In genomic region chr9:117744856-117745389, GRCh38 we compare ENCODE assay signal across 10 cellular contexts. TPM values are rescaled to one million over a fixed set of nuclear protein-coding genes. Genes with fewer than 3 reads are reported as not detected.
DNase-seq lines count a peak whose midpoint lies in the region; TF ChIP-seq lines count a peak whose summit lies in the region.
"Had no signal": no experiment of that assay in that cellular context is flagged by ENCODE, and none has a peak within 500 bp of the region (broad histone marks: within the 10 kb centered on the region; RNA-seq: fewer than 3 reads in every experiment).

No MANE protein-coding gene starts in this region.

- H3K4me3 Mint-ChIP-seq in T-helper 2 cell treated with Interferon-gamma antibody and Interleukin-4, amounts not matched to agents 5 μg/mL and 100 μg/mL, for 36 hours: peak overlapping the region; percentile 69
- no peak overlapping the region for H3K4me3 Mint-ChIP-seq in mesothelial cell of epicardium

- no peaks in the 10 kb centered on the region for H3K36me3 ChIP-seq in spleen

- H3K4me1 Mint-ChIP-seq in T-helper 2 cell treated with Interferon-gamma antibody and Interleukin-4, amounts not matched to agents 5 μg/mL and 100 μg/mL, for 36 hours (ENCODE audit: low read depth): peaks cover 11% of the 10 kb centered on the region
- H3K4me1 Mint-ChIP-seq in mesothelial cell of epicardium: no peaks in the 10 kb centered on the region

- H3K4me3 ChIP-seq in spleen: peak overlapping the region in 5 of 8 donors; percentile 5 to 58 (median 29)

- H3K4me1 ChIP-seq in spleen: peaks cover 0 to 19% (median 7%) of the 10 kb centered on the region in 6 donors

- TF ChIP-seq CTCF in spleen (IDR thresholded peaks at IDR 0.05 in 8 of 11, conservative IDR thresholded peaks at IDR 0.05 in 3 of 11): no peak
- no peak for TF ChIP-seq CTCF in mesothelial cell of epicardium (IDR thresholded peaks at IDR 0.05; ENCODE audit: unreplicated experiment)

- no peaks in the 10 kb centered on the region for H3K9me3 Mint-ChIP-seq in T-helper 2 cell treated with Interferon-gamma antibody and Interleukin-4, amounts not matched to agents 5 μg/mL and 100 μg/mL, for 36 hours
- no peaks in the 10 kb centered on the region for H3K9me3 Mint-ChIP-seq in mesothelial cell of epicardium

- H3K27me3 ChIP-seq in spleen (replicated peaks in 1 of 7): peaks cover 0 to 33% (median 7%) of the 10 kb centered on the region in 7 donors

- H3K9me3 ChIP-seq in spleen: no peaks in the 10 kb centered on the region

- no peak for TF ChIP-seq POLR2A in spleen (IDR thresholded peaks at IDR 0.05)

- DNase-seq in DMS 273 (lab: John Stamatoyannopoulos, UW; ENCODE audit: unreplicated experiment): peak; percentile 74
- no peak for DNase-seq in DMS 273 treated with DMSO at 0.1 percent for 48 hours (lab: John Stamatoyannopoulos, UW)
- no peak for DNase-seq in T-helper 2 cell treated with Interferon-gamma antibody and Interleukin-4, amounts not matched to agents 5 μg/mL and 100 μg/mL, for 36 hours (ENCODE audit: low spot score)
- peak in 43 of 51 donors; percentile 10 to 74 (median 45) for DNase-seq in hypothalamus (lab: John Stamatoyannopoulos, UW)
- peak; percentile 74 for DNase-seq in spleen
- DNase-seq in A172 (ENCODE audit: low spot score): no peak
- DNase-seq in NCI-H526 (lab: John Stamatoyannopoulos, UW): no peak
- no peak for DNase-seq in mesothelial cell of epicardium (ENCODE audit: low spot score in 2 of 2, unreplicated experiment in 2 of 2)
- DNase-seq: activated CD4-positive, alpha-beta T cell treated with anti-CD3 and anti-CD28 coated beads for 48 hours had no signal

- 8 to 13% (median 11%) methylated on average over 42 to 46 of the region's 46 CpGs for WGBS in spleen, 5 donors

- H3K36me3 Mint-ChIP-seq in T-helper 2 cell treated with Interferon-gamma antibody and Interleukin-4, amounts not matched to agents 5 μg/mL and 100 μg/mL, for 36 hours (ENCODE audit: low read depth): no peaks in the 10 kb centered on the region
- H3K36me3 Mint-ChIP-seq in mesothelial cell of epicardium: no peaks in the 10 kb centered on the region

- H3K27ac ChIP-seq in spleen: peak overlapping the region in 1 of 8 donors; percentile 24
- H3K27ac ChIP-seq: 22Rv1 had no signal

- peaks cover 47% of the 10 kb centered on the region for H3K27me3 Mint-ChIP-seq in T-helper 2 cell treated with Interferon-gamma antibody and Interleukin-4, amounts not matched to agents 5 μg/mL and 100 μg/mL, for 36 hours (ENCODE audit: low read depth)
- H3K27me3 Mint-ChIP-seq in mesothelial cell of epicardium (ENCODE audit: low read depth): peaks cover 31% of the 10 kb centered on the region

- H3K27ac Mint-ChIP-seq in T-helper 2 cell treated with Interferon-gamma antibody and Interleukin-4, amounts not matched to agents 5 μg/mL and 100 μg/mL, for 36 hours: peak overlapping the region; percentile 8
- H3K27ac Mint-ChIP-seq in mesothelial cell of epicardium: no peak overlapping the region

- intact Hi-C loops in spleen (cut with DNase I; ENCODE audit: low total_unique reads): no loop called here

RNA-seq across cellular contexts. Expression of gene TLR4, which starts 40.7 kb away (rescaled TPM):
- total RNA-seq in spleen (100 to 1,000 TPM in 5 of 7 donors, 10 to 100 TPM in 2; 62.8 to 216 (median 136) TPM), mesothelial cell of epicardium (0.66 to 1.7 TPM (median 0.78 TPM) in 3 replicates)
- polyA plus RNA-seq in spleen: 10 to 100 TPM in 1 of 3 donors, 1 to 10 TPM in 2; 6.3 to 14.8 (median 7.8) TPM
- 11.6 and 18.5 TPM in 2 replicates for total RNA-seq in A172 (2014; rRNA removed; shearing (Covaris generic))

Comparison
In these comparisons a context has a peak if more than half of its experiments do, and no peak if none do; other contexts are left out.
1. DNase-seq: peak in DMS 273 (single experiment), hypothalamus (43 of 51) and spleen (single experiment); none in DMS 273 treated with DMSO at 0.1 percent for 48 hours (single experiment), T-helper 2 cell treated with Interferon-gamma antibody and Interleukin-4, amounts not matched to agents 5 μg/mL and 100 μg/mL, for 36 hours (single experiment), A172 (single experiment), NCI-H526 (0 of 2) and mesothelial cell of epicardium (0 of 2).